17 cellular contexts compared by ENCODE assay signal in genomic region chr4:51870441-51871188, GRCh38. TPM values are rescaled to one million over a fixed set of nuclear protein-coding genes. Genes with fewer than 3 reads are reported as not detected.
DNase-seq lines count a peak whose midpoint lies in the region; ATAC-seq, FAIRE-seq and TF ChIP-seq lines count a peak whose summit lies in the region.
"Had no signal": no experiment of that assay in that cellular context is flagged by ENCODE, and none has a peak within 500 bp of the region (broad histone marks: within the 10 kb centered on the region; RNA-seq: fewer than 3 reads in every experiment).

No MANE protein-coding gene starts in this region.

- H3K4me1 ChIP-seq in PC-3 (ENCODE audit: insufficient read depth, low read length) (peaks cover 27% of the 10 kb centered on the region), mesenchymal stem cell (ENCODE audit: control insufficient read depth, insufficient read depth, low read depth, low read length) (peaks cover 10% of the 10 kb centered on the region)
- no peaks in the 10 kb centered on the region for H3K4me1 ChIP-seq in CD8-positive, alpha-beta T cell (ENCODE audit: insufficient read depth, low read length)

- H3K27ac Mint-ChIP-seq in chondrocyte (ENCODE audit: unreplicated experiment) = peak overlapping the region; percentile 50
- no peak overlapping the region for H3K27ac Mint-ChIP-seq in CD8-positive, alpha-beta T cell
- H3K27ac Mint-ChIP-seq: B cell had no signal

- no peak overlapping the region for H3K14ac ChIP-seq in mesenchymal stem cell (ENCODE audit: low read length in 2 of 2)

- peak; percentile 35 for FAIRE-seq in urothelium cell line (lab: Jason Lieb, UNC)
- FAIRE-seq: GM19239 had no signal

- H4K20me1 ChIP-seq in PC-3 (ENCODE audit: low read length) = 0 out of 2 replicates have a peak, but pooled peaks cover 3% of the 10 kb centered on the region

- peak; percentile 78 for DNase-seq in PC-3
- no peak for DNase-seq in chondrocyte (ENCODE audit: low spot score)
- no peak for DNase-seq in mesenchymal stem cell
- DNase-seq in urothelium cell line (ENCODE audit: low spot score) = no peak
- no peak for DNase-seq in GM03348 (ENCODE audit: low spot score)
- DNase-seq in NCI-H226 = no peak
- DNase-seq in CD8-positive, alpha-beta T cell = no peak
- DNase-seq: CD4-positive, CD25-positive, alpha-beta regulatory T cell; EL; NCI-H1105 treated with DMSO at 0.1 percent for 48 hours; NCI-H187; NCI-H446; NCI-H69; RPMI8226 had no signal

- intact Hi-C loops in PC-3 (cut with micrococcal nuclease) = loop anchor here (1.0 kb wide), 2 partner anchors 26 to 39 kb away; no protein-coding TSS in a partner anchor
- intact Hi-C loops in CD8-positive, alpha-beta T cell (cut with DNase I, micrococcal nuclease) = no loop called here

- H3K4me3 ChIP-seq in PC-3 (ENCODE audit: low read length) = no peak overlapping the region
- no peak overlapping the region for H3K4me3 ChIP-seq in mesenchymal stem cell (ENCODE audit: insufficient read depth in 1 of 2, low read depth in 1 of 2, low read length in 2 of 2)
- no peak overlapping the region for H3K4me3 ChIP-seq in CD8-positive, alpha-beta T cell (ENCODE audit: low read depth, low read length)

- TF ChIP-seq CTCF in PC-3 (conservative IDR thresholded peaks at IDR 0.05; ENCODE audit: low read depth, low read length) (no peak), chondrocyte (IDR thresholded peaks at IDR 0.05) (no peak)
- TF ChIP-seq CTCF in CD8-positive, alpha-beta T cell (IDR thresholded peaks at IDR 0.05) = no peak

- peaks cover 12% of the 10 kb centered on the region; the same call in 1 of the 2 replicates for H3K79me2 ChIP-seq in PC-3 (ENCODE audit: low read length)

- H3K4me1 Mint-ChIP-seq in chondrocyte (ENCODE audit: low read depth) = peaks cover 30% of the 10 kb centered on the region
- H3K4me1 Mint-ChIP-seq in CD8-positive, alpha-beta T cell (ENCODE audit: low read depth) = no peaks in the 10 kb centered on the region
- H3K4me1 Mint-ChIP-seq: B cell had no signal

- peak overlapping the region; percentile 66 for H4K8ac ChIP-seq in mesenchymal stem cell (ENCODE audit: low read length)

- H3K23ac ChIP-seq in mesenchymal stem cell (ENCODE audit: low read length in 2 of 2) = no peak overlapping the region

- no peak overlapping the region for H2BK15ac ChIP-seq in mesenchymal stem cell (ENCODE audit: low read depth, poor library complexity, severe bottlenecking)

- peaks cover 39% of the 10 kb centered on the region for H3K79me1 ChIP-seq in mesenchymal stem cell (replicated peaks; ENCODE audit: low read length, poor library complexity, severe bottlenecking)

- no peak overlapping the region for H2BK5ac ChIP-seq in mesenchymal stem cell (ENCODE audit: low read depth, low read length, poor library complexity, severe bottlenecking)

- peak; percentile 85 for ATAC-seq in PC-3
- no peak for ATAC-seq in CD8-positive, alpha-beta T cell

- no peak overlapping the region for H2AFZ ChIP-seq in PC-3 (ENCODE audit: low read length)
- H2AFZ ChIP-seq in mesenchymal stem cell (ENCODE audit: low read depth, low read length) = no peak overlapping the region

- POLR2A ChIA-PET in PC-3 (lab: Charles Lee; ENCODE audit: unreplicated experiment) = no interaction called here
- POLR2A ChIA-PET in CD8-positive, alpha-beta T cell (lab: Charles Lee) = no interaction called here

- WGBS in mesenchymal stem cell = 100% methylated on average over 2 of the region's 3 CpGs

- H2BK120ac ChIP-seq in mesenchymal stem cell (ENCODE audit: low read depth, low read length) = no peak overlapping the region

- H3K36me3 ChIP-seq in PC-3 (ENCODE audit: low read depth, low read length) = peaks cover 67% of the 10 kb centered on the region
- H3K36me3 ChIP-seq in mesenchymal stem cell (ENCODE audit: control insufficient read depth in 1 of 2, insufficient read depth in 2 of 2, low read depth in 1 of 2, low read length in 2 of 2) = peaks cover 32 to 80% of the 10 kb centered on the region in 2 experiments
- peaks cover 7% of the 10 kb centered on the region for H3K36me3 ChIP-seq in CD8-positive, alpha-beta T cell (ENCODE audit: insufficient read depth, low read length)

- BruUV-seq in PC-3 (replicated peaks; lab: Mats Ljungman, UMichigan) = no TSS peak

- no peak overlapping the region for H4K91ac ChIP-seq in mesenchymal stem cell (ENCODE audit: low read length)

- CTCF ChIA-PET in PC-3 (lab: Charles Lee) = interaction anchor here (1.8 kb wide), 1 partner anchor 28 kb away, joined by 15 read pairs; the partner anchor contains the start of gene DCUN1D4
- CTCF ChIA-PET in CD8-positive, alpha-beta T cell (lab: Charles Lee) = interaction anchor here (1.0 kb wide), 1 partner anchor 25 kb away, joined by 3 read pairs; no protein-coding TSS in a partner anchor

- no peak overlapping the region for H3K4me3 Mint-ChIP-seq in chondrocyte (ENCODE audit: unreplicated experiment)
- no peak overlapping the region for H3K4me3 Mint-ChIP-seq in CD8-positive, alpha-beta T cell
- H3K4me3 Mint-ChIP-seq: B cell; CD4-positive, CD25-positive, alpha-beta regulatory T cell; IgD-negative memory B cell had no signal

- H3K9me3 Mint-ChIP-seq in chondrocyte (ENCODE audit: low read depth) = no peaks in the 10 kb centered on the region
- H3K9me3 Mint-ChIP-seq in CD8-positive, alpha-beta T cell = no peaks in the 10 kb centered on the region

- H3K9ac ChIP-seq in PC-3 (ENCODE audit: low read length) (no peak overlapping the region), mesenchymal stem cell (ENCODE audit: low read length) (no peak overlapping the region)

- H3K27me3 Mint-ChIP-seq in chondrocyte (ENCODE audit: low read depth) = no peaks in the 10 kb centered on the region
- H3K27me3 Mint-ChIP-seq in CD8-positive, alpha-beta T cell (ENCODE audit: low read depth) = no peaks in the 10 kb centered on the region
- H3K27me3 Mint-ChIP-seq: B cell; CD4-positive, CD25-positive, alpha-beta regulatory T cell; IgD-negative memory B cell had no signal

- H3K27me3 ChIP-seq in PC-3 (ENCODE audit: low read length) (no peaks in the 10 kb centered on the region), mesenchymal stem cell (ENCODE audit: control insufficient read depth in 1 of 2, insufficient read depth in 1 of 2, low read length in 2 of 2) (no peaks in the 10 kb centered on the region)
- H3K27me3 ChIP-seq in CD8-positive, alpha-beta T cell (ENCODE audit: insufficient read depth, low read length) = no peaks in the 10 kb centered on the region

- H3K36me3 Mint-ChIP-seq in chondrocyte (ENCODE audit: low read depth) = peaks cover 33% of the 10 kb centered on the region
- H3K36me3 Mint-ChIP-seq in CD8-positive, alpha-beta T cell = peaks cover 81% of the 10 kb centered on the region

- H3K9me2 ChIP-seq in PC-3 (replicated peaks; ENCODE audit: low read length) = no peaks in the 10 kb centered on the region

- H3K4me2 ChIP-seq in PC-3 (ENCODE audit: low read length) (peak overlapping the region; percentile 62), mesenchymal stem cell (ENCODE audit: low read length, poor library complexity, severe bottlenecking) (no peak overlapping the region)

- no peaks in the 10 kb centered on the region for H3F3A ChIP-seq in PC-3 (ENCODE audit: low read length, unreplicated experiment)

- no peak overlapping the region for H3K18ac ChIP-seq in mesenchymal stem cell (ENCODE audit: low read depth in 1 of 2, low read length in 2 of 2)

- H2BK12ac ChIP-seq in mesenchymal stem cell (ENCODE audit: low read length in 2 of 2) = no peak overlapping the region

- H3K4ac ChIP-seq in mesenchymal stem cell (ENCODE audit: low read depth in 1 of 2, low read length in 2 of 2) = no peak overlapping the region

- H3K9me3 ChIP-seq in PC-3 (ENCODE audit: low read length) (no peaks in the 10 kb centered on the region), mesenchymal stem cell (ENCODE audit: control insufficient read depth, low read length) (no peaks in the 10 kb centered on the region)
- no peaks in the 10 kb centered on the region for H3K9me3 ChIP-seq in CD8-positive, alpha-beta T cell (ENCODE audit: low read length)

- H2AK5ac ChIP-seq in mesenchymal stem cell (ENCODE audit: low read length, severe bottlenecking) = no peak overlapping the region

- peak overlapping the region; percentile 57 for H3K27ac ChIP-seq in PC-3 (ENCODE audit: low read length)
- no peak overlapping the region for H3K27ac ChIP-seq in mesenchymal stem cell (ENCODE audit: low read length, poor library complexity, severe bottlenecking)
- no peak overlapping the region for H3K27ac ChIP-seq in CD8-positive, alpha-beta T cell (ENCODE audit: low read depth, low read length)

RNA-seq across cellular contexts. Expression of gene DCUN1D4, which starts 27.7 kb away (rescaled TPM):
- 25.5 and 44.8 TPM in 2 replicates for total RNA-seq in PC-3 (2014; rRNA removed)
- total RNA-seq in chondrocyte = 51.8 to 74.9 TPM (median 69.3 TPM) in 3 replicates
- polyA plus RNA-seq in mesenchymal stem cell (2013, experiment 1 of 2) = 20.4 TPM
- 21.4 TPM for polyA plus RNA-seq in mesenchymal stem cell (2013, experiment 2 of 2)
- 10 to 100 TPM; 29.3 to 32.4 TPM for total RNA-seq in CD8-positive, alpha-beta T cell
